In genomic region chr14:65071544-65071943, GRCh38 we compare ENCODE assay signal across 25 cellular contexts. TPM values are rescaled to one million over a fixed set of nuclear protein-coding genes. Genes with fewer than 3 reads are reported as not detected.
DNase-seq lines count a peak whose midpoint lies in the region; ATAC-seq and TF ChIP-seq lines count a peak whose summit lies in the region.
"Had no signal": no experiment of that assay in that cellular context is flagged by ENCODE, and none has a peak within 500 bp of the region (broad histone marks: within the 10 kb centered on the region; RNA-seq: fewer than 3 reads in every experiment).

No MANE protein-coding gene starts in this region.

- no peaks in the 10 kb centered on the region for H3K9me3 Mint-ChIP-seq in CD8-positive, alpha-beta T cell
- no peaks in the 10 kb centered on the region for H3K9me3 Mint-ChIP-seq in activated naive CD4-positive, alpha-beta T cell treated with anti-CD3 and anti-CD28 coated beads for 36 hours
- H3K9me3 Mint-ChIP-seq: activated CD4-positive, alpha-beta memory T cell treated with anti-CD3 and anti-CD28 coated beads, Interleukin-2, amount 10 ng/mL, durations not matched to agents 7 days and 5 days; IgD-negative memory B cell; natural killer cell treated with Interleukin-12 subunit alpha and Interleukin-12 subunit beta and Interleukin-15 and Interleukin-18, amount 100 ng/mL, for 72 hours; stimulated activated naive CD8-positive, alpha-beta T cell treated with anti-CD3 and anti-CD28 coated beads, Interleukin-15, Interleukin-2, amounts not matched to agents 100 ng/mL and 50 ng/mL, for 24 hours had no signal

- no peak overlapping the region for H3K27ac ChIP-seq in CD8-positive, alpha-beta T cell (ENCODE audit: low read depth, low read length)
- H3K27ac ChIP-seq in RWPE1 (peak overlapping the region; percentile 49), heart left ventricle (peak overlapping the region; percentile 34 to 90 (median 76)), psoas muscle (peak overlapping the region; percentile 66), SJCRH30 (no peak overlapping the region), tibial nerve (peak overlapping the region in 1 of 4 donors; percentile 30)
- H3K27ac ChIP-seq: GM23248 had no signal

- H3K27me3 Mint-ChIP-seq in CD8-positive, alpha-beta T cell (ENCODE audit: low read depth) = no peaks in the 10 kb centered on the region
- no peaks in the 10 kb centered on the region for H3K27me3 Mint-ChIP-seq in activated naive CD4-positive, alpha-beta T cell treated with anti-CD3 and anti-CD28 coated beads for 36 hours (ENCODE audit: low read depth)
- H3K27me3 Mint-ChIP-seq: activated CD4-positive, alpha-beta memory T cell treated with anti-CD3 and anti-CD28 coated beads, Interleukin-2, amount 10 ng/mL, durations not matched to agents 7 days and 5 days; IgD-negative memory B cell; natural killer cell treated with Interleukin-12 subunit alpha and Interleukin-12 subunit beta and Interleukin-15 and Interleukin-18, amount 100 ng/mL, for 72 hours; stimulated activated naive CD8-positive, alpha-beta T cell treated with anti-CD3 and anti-CD28 coated beads, Interleukin-15, Interleukin-2, amounts not matched to agents 100 ng/mL and 50 ng/mL, for 24 hours had no signal

- H3K4me1 ChIP-seq in CD8-positive, alpha-beta T cell (ENCODE audit: insufficient read depth, low read length) = peaks cover 5% of the 10 kb centered on the region
- H3K4me1 ChIP-seq in heart left ventricle = peaks cover 8 to 65% (median 57%) of the 10 kb centered on the region in 12 donors
- H3K4me1 ChIP-seq in psoas muscle = peaks cover 64% of the 10 kb centered on the region
- H3K4me1 ChIP-seq in SJCRH30 = no peaks in the 10 kb centered on the region
- H3K4me1 ChIP-seq in tibial nerve = peaks cover 0 to 51% (median 8%) of the 10 kb centered on the region in 4 donors
- H3K4me1 ChIP-seq: BE2C had no signal

- CTCF ChIA-PET in CD8-positive, alpha-beta T cell (lab: Charles Lee) = no interaction called here
- CTCF ChIA-PET in RWPE1 (lab: Yijun Ruan, JAX) = no interaction called here
- CTCF ChIA-PET in activated naive CD4-positive, alpha-beta T cell treated with anti-CD3 and anti-CD28 coated beads for 36 hours (lab: Charles Lee) = no interaction called here

- TF ChIP-seq CTCF in CD8-positive, alpha-beta T cell (IDR thresholded peaks at IDR 0.05) = no peak
- TF ChIP-seq CTCF in RWPE1 (conservative IDR thresholded peaks at IDR 0.05; ENCODE audit: low read depth) (no peak), heart left ventricle (IDR thresholded peaks at IDR 0.05) (no peak), psoas muscle (IDR thresholded peaks at IDR 0.05) (no peak), tibial nerve (IDR thresholded peaks at IDR 0.05) (no peak)

- ATAC-seq in CD8-positive, alpha-beta T cell = no peak
- peak; percentile 13 to 57 (median 50) for ATAC-seq in heart left ventricle
- no peak for ATAC-seq in psoas muscle
- ATAC-seq in HG03432 (IDR thresholded peaks at IDR 0.05; ENCODE audit: unreplicated experiment) = no peak
- ATAC-seq: body of pancreas; gastrocnemius medialis; mucosa of descending colon; natural killer cell treated with Interleukin-12 subunit alpha and Interleukin-12 subunit beta and Interleukin-15 and Interleukin-18, amount 100 ng/mL, for 72 hours had no signal

- H3K4me1 Mint-ChIP-seq in CD8-positive, alpha-beta T cell (ENCODE audit: low read depth) = peaks cover 22% of the 10 kb centered on the region
- H3K4me1 Mint-ChIP-seq in activated naive CD4-positive, alpha-beta T cell treated with anti-CD3 and anti-CD28 coated beads for 36 hours (ENCODE audit: low read depth) = peaks cover 14% of the 10 kb centered on the region

- no peaks in the 10 kb centered on the region for H3K9me3 ChIP-seq in CD8-positive, alpha-beta T cell (ENCODE audit: low read length)
- no peaks in the 10 kb centered on the region for H3K9me3 ChIP-seq in heart left ventricle
- H3K9me3 ChIP-seq in psoas muscle = no peaks in the 10 kb centered on the region
- H3K9me3 ChIP-seq in SJCRH30 (replicated peaks) = no peaks in the 10 kb centered on the region
- H3K9me3 ChIP-seq in tibial nerve = no peaks in the 10 kb centered on the region
- H3K9me3 ChIP-seq: BE2C, body of pancreas, gastrocnemius medialis, mucosa of descending colon had no signal

- intact Hi-C loops in CD8-positive, alpha-beta T cell (cut with DNase I, micrococcal nuclease) = no loop called here
- intact Hi-C loops in heart left ventricle (cut with DNase I) (no loop called here), psoas muscle (cut with DNase I) (no loop called here)
- intact Hi-C loops in activated naive CD4-positive, alpha-beta T cell treated with anti-CD3 and anti-CD28 coated beads for 36 hours (cut with micrococcal nuclease) = no loop called here

- TF ChIP-seq POLR2A in heart left ventricle (IDR thresholded peaks at IDR 0.05) (no peak), tibial nerve (IDR thresholded peaks at IDR 0.05) (no peak)

- H3K36me3 ChIP-seq in CD8-positive, alpha-beta T cell (ENCODE audit: insufficient read depth, low read length) = peaks cover 18% of the 10 kb centered on the region
- H3K36me3 ChIP-seq in heart left ventricle (peaks cover 0 to 58% (median 23%) of the 10 kb centered on the region in 9 donors), psoas muscle (ENCODE audit: insufficient read depth in 1 of 2, low read depth in 1 of 2) (peaks cover 0 to 20% of the 10 kb centered on the region in 2 donors), SJCRH30 (no peaks in the 10 kb centered on the region), tibial nerve (peaks cover 0 to 69% (median 2%) of the 10 kb centered on the region in 3 donors)

- 46 to 73% (median 66%) methylated on average over 3 of the region's 3 CpGs for WGBS in heart left ventricle, 4 donors
- WGBS in psoas muscle, 3 donors = 84 to 93% (median 89%) methylated on average over 3 of the region's 3 CpGs
- 94 to 95% methylated on average over 2 to 3 of the region's 3 CpGs for WGBS in tibial nerve, 2 donors

- H3K4me3 Mint-ChIP-seq in CD8-positive, alpha-beta T cell = no peak overlapping the region
- H3K4me3 Mint-ChIP-seq in activated naive CD4-positive, alpha-beta T cell treated with anti-CD3 and anti-CD28 coated beads for 36 hours = no peak overlapping the region
- H3K4me3 Mint-ChIP-seq: activated CD4-positive, alpha-beta memory T cell treated with anti-CD3 and anti-CD28 coated beads, Interleukin-2, amount 10 ng/mL, durations not matched to agents 7 days and 5 days; natural killer cell treated with Interleukin-12 subunit alpha and Interleukin-12 subunit beta and Interleukin-15 and Interleukin-18, amount 100 ng/mL, for 72 hours; stimulated activated naive CD8-positive, alpha-beta T cell treated with anti-CD3 and anti-CD28 coated beads, Interleukin-15, Interleukin-2, amounts not matched to agents 100 ng/mL and 50 ng/mL, for 24 hours had no signal

- POLR2A ChIA-PET in CD8-positive, alpha-beta T cell (lab: Charles Lee) = no interaction called here
- POLR2A ChIA-PET in RWPE1 (lab: Yijun Ruan, JAX; ENCODE audit: low non-redundant PET) = no interaction called here

- H3K36me3 Mint-ChIP-seq in CD8-positive, alpha-beta T cell = peaks cover 82% of the 10 kb centered on the region
- peaks cover 20% of the 10 kb centered on the region for H3K36me3 Mint-ChIP-seq in activated naive CD4-positive, alpha-beta T cell treated with anti-CD3 and anti-CD28 coated beads for 36 hours (ENCODE audit: low read depth)

- no peak overlapping the region for H3K4me3 ChIP-seq in CD8-positive, alpha-beta T cell (ENCODE audit: low read depth, low read length)
- H3K4me3 ChIP-seq in heart left ventricle (no peak overlapping the region), psoas muscle (no peak overlapping the region), SJCRH30 (no peak overlapping the region), tibial nerve (no peak overlapping the region)
- H3K4me3 ChIP-seq: body of pancreas, GM23248, mucosa of descending colon, smooth muscle cell had no signal

- TF ChIP-seq EP300 in tibial nerve (IDR thresholded peaks at IDR 0.05) = no peak

- H3K27me3 ChIP-seq in CD8-positive, alpha-beta T cell (ENCODE audit: insufficient read depth, low read length) = no peaks in the 10 kb centered on the region
- no peaks in the 10 kb centered on the region for H3K27me3 ChIP-seq in heart left ventricle
- H3K27me3 ChIP-seq in psoas muscle (ENCODE audit: insufficient read depth in 3 of 3, low read length in 2 of 3) = no peaks in the 10 kb centered on the region
- H3K27me3 ChIP-seq in SJCRH30 = no peaks in the 10 kb centered on the region
- H3K27me3 ChIP-seq in tibial nerve = no peaks in the 10 kb centered on the region
- H3K27me3 ChIP-seq: BE2C, body of pancreas, gastrocnemius medialis had no signal

- no peak for DNase-seq in CD8-positive, alpha-beta T cell
- no peak for DNase-seq in RWPE1 (ENCODE audit: low spot score)
- DNase-seq in heart left ventricle = peak in 2 of 5 donors; percentile 46
- DNase-seq in psoas muscle = no peak
- DNase-seq in SJCRH30 = no peak
- no peak for DNase-seq in activated naive CD4-positive, alpha-beta T cell treated with anti-CD3 and anti-CD28 coated beads for 36 hours
- DNase-seq in tibial nerve (ENCODE audit: low spot score in 2 of 2) = no peak
- DNase-seq: activated CD4-positive, alpha-beta memory T cell treated with anti-CD3 and anti-CD28 coated beads, Interleukin-2, amount 10 ng/mL, durations not matched to agents 7 days and 5 days; activated CD8-positive, alpha-beta memory T cell treated with anti-CD3 and anti-CD28 coated beads, Interleukin-2, amount 50 U/mL, for 4 hours; activated naive CD4-positive, alpha-beta T cell; BE2C; body of pancreas; gastrocnemius medialis; GM23248; hippocampal formation; mucosa of descending colon; NCI-H1694; NCI-H2171; NCI-H510A treated with DMSO at 0.1 percent for 48 hours; stimulated activated CD4-positive, alpha-beta T cell treated with anti-CD3 and anti-CD28 coated beads, Interleukin-1b, Interleukin-23, amount 100 ng/mL, for 48 hours had no signal

- H3K27ac Mint-ChIP-seq in CD8-positive, alpha-beta T cell = peak overlapping the region; percentile 62
- no peak overlapping the region for H3K27ac Mint-ChIP-seq in activated naive CD4-positive, alpha-beta T cell treated with anti-CD3 and anti-CD28 coated beads for 36 hours
- H3K27ac Mint-ChIP-seq: activated CD4-positive, alpha-beta memory T cell treated with anti-CD3 and anti-CD28 coated beads, Interleukin-2, amount 10 ng/mL, durations not matched to agents 7 days and 5 days; natural killer cell treated with Interleukin-12 subunit alpha and Interleukin-12 subunit beta and Interleukin-15 and Interleukin-18, amount 100 ng/mL, for 72 hours had no signal

RNA-seq across cellular contexts. Expression of gene MAX, which starts 30.8 kb away (rescaled TPM):
- 100 to 1,000 TPM; 143 to 153 TPM for total RNA-seq in CD8-positive, alpha-beta T cell
- total RNA-seq in heart left ventricle (100 to 1,000 TPM in 1 of 9 donors, 10 to 100 TPM in 8; 42.3 to 102 (median 79.5) TPM), psoas muscle (100 to 1,000 TPM in 1 of 4 donors, 10 to 100 TPM in 3; 44.7 to 115 (median 55.9) TPM), tibial nerve (10 to 100 TPM; 49.4 to 70.4 (median 55.6) TPM)
- polyA plus RNA-seq in heart left ventricle (10 to 100 TPM; 42.3 to 60.5 TPM), psoas muscle (10 to 100 TPM; 44.5 to 83.6 (median 50.6) TPM)
- 37.4 and 41.8 TPM in 2 replicates for total RNA-seq in SJCRH30 (2014; rRNA removed; shearing (Covaris generic))
- 10 to 100 TPM; 67.9 to 75.1 TPM for total RNA-seq in activated naive CD4-positive, alpha-beta T cell treated with anti-CD3 and anti-CD28 coated beads for 36 hours

Comparison
In these comparisons a context has a peak if more than half of its experiments do, and no peak if none do; other contexts are left out.
1. ATAC-seq: peak in heart left ventricle (4 of 4); none in CD8-positive, alpha-beta T cell (single experiment), psoas muscle (0 of 4) and HG03432 (single experiment).
2. H3K27ac ChIP-seq: peak in RWPE1 (single experiment), heart left ventricle (12 of 12) and psoas muscle (single experiment); none in CD8-positive, alpha-beta T cell (single experiment) and SJCRH30 (single experiment).